Comparison of ENCODE assay signal across 22 cellular contexts in the genomic region with DNA sequence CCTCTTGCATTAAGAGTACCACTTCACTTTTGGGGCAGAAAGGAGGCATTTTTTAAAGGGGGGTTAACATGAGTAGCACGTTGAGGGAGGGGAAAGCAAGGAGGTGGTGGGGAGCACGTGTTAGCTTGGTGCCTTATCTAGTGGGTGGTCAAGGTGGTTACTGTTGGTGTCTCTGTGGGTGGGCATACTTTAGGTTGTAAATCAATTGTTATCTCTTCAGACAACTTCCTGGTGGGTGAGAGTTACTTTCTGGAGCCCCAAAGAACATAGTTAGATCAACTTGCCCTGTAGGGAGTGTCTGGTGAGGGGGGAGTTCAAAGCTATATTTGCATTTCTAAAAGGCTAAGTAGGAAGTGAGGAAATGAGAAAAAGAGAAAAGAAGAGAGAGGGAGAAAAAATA.
DNase-seq lines count a peak whose midpoint lies in the region; ATAC-seq, FAIRE-seq and TF ChIP-seq lines count a peak whose summit lies in the region.
"Had no signal": no experiment of that assay in that cellular context is flagged by ENCODE, and none has a peak within 500 bp of the region (broad histone marks: within the 10 kb centered on the region; RNA-seq: fewer than 3 reads in every experiment).

No MANE protein-coding gene starts in this region.

- no peaks in the 10 kb centered on the region for H3K36me3 ChIP-seq in BLaER1 treated with 17β-estradiol and CSF1 and Interleukin-3, amounts not matched to agents 10 nM and 100 nM
- H3K36me3 ChIP-seq in HUES64 (ENCODE audit: insufficient read depth, low read length), result no peaks in the 10 kb centered on the region
- no peaks in the 10 kb centered on the region for H3K36me3 ChIP-seq in GM12878 (ENCODE audit: control insufficient read depth in 2 of 2, insufficient read depth in 2 of 2, low read length in 1 of 2)
- no peaks in the 10 kb centered on the region for H3K36me3 ChIP-seq in mesendoderm (ENCODE audit: control insufficient read depth, insufficient read depth, low read length)
- H3K36me3 ChIP-seq: MG63 had no signal

- peak overlapping the region; percentile 62 for H2BK120ac ChIP-seq in mesendoderm (ENCODE audit: low read depth, low read length)

- H3K18ac ChIP-seq in mesendoderm (ENCODE audit: low read length), result peak overlapping the region; percentile 75

- H3K4me2 ChIP-seq in BLaER1 treated with 17β-estradiol and CSF1 and Interleukin-3, amounts not matched to agents 10 nM and 100 nM, result peak overlapping the region in 8 of 11 experiments; percentile 0 to 59 (median 36); a peak in 9 of 22 replicates
- H3K4me2 ChIP-seq in GM12878 (ENCODE audit: control insufficient read depth, insufficient read depth), result no peak overlapping the region
- H3K4me2 ChIP-seq in mesendoderm (ENCODE audit: low read length), result no peak overlapping the region

- RAD21 ChIA-PET in GM12878 (lab: Charles Lee; ENCODE audit: unreplicated experiment), result no interaction called here

- H3K23ac ChIP-seq in mesendoderm (ENCODE audit: low read length), result no peak overlapping the region

- H3K56ac ChIP-seq in mesendoderm (ENCODE audit: low read length), result peak overlapping the region; percentile 47

- no peak for TF ChIP-seq CTCF in GM12878 (IDR thresholded peaks at IDR 0.05 in 2 of 3, conservative IDR thresholded peaks at IDR 0.05 in 1 of 3; ENCODE audit: control insufficient read depth in 2 of 3, extremely low read depth in 1 of 3, insufficient read depth in 1 of 3, low read depth in 3 of 3, low read length in 3 of 3)

- H3K4me1 ChIP-seq in BLaER1 treated with 17β-estradiol and CSF1 and Interleukin-3, amounts not matched to agents 10 nM and 100 nM, result peaks cover 14 to 22% (median 18%) of the 10 kb centered on the region in 10 experiments; a peak in 16 of 20 replicates
- H3K4me1 ChIP-seq in HUES64 (ENCODE audit: insufficient read depth, low read length), result peaks cover 38% of the 10 kb centered on the region
- no peaks in the 10 kb centered on the region for H3K4me1 ChIP-seq in GM12878 (ENCODE audit: control insufficient read depth, insufficient read depth, low read length)
- peaks cover 13% of the 10 kb centered on the region for H3K4me1 ChIP-seq in mesendoderm (ENCODE audit: control insufficient read depth, low read depth, low read length)

- CTCF ChIA-PET in GM12878 (lab: Yijun Ruan, JAX), result interaction anchor here (0.5 kb wide), 1 partner anchor 359 kb away, joined by 4 read pairs; no protein-coding TSS in a partner anchor

- H2BK5ac ChIP-seq in mesendoderm (ENCODE audit: low read length), result peak overlapping the region; percentile 61

- no peaks in the 10 kb centered on the region for H4K20me1 ChIP-seq in BLaER1 treated with 17β-estradiol and CSF1 and Interleukin-3, amounts not matched to agents 10 nM and 100 nM
- H4K20me1 ChIP-seq in GM12878 (ENCODE audit: control insufficient read depth, insufficient read depth), result no peaks in the 10 kb centered on the region

- DNase-seq in GM12878 (ENCODE audit: low read depth, low spot score) (no peak), mesendoderm (peak; percentile 95), SK-N-DZ (ENCODE audit: low spot score) (no peak), cortex of kidney (lab: John Stamatoyannopoulos, UW) (no peak), AML-193 (lab: John Stamatoyannopoulos, UW) (no peak)
- DNase-seq: Calu3; CD4-positive, alpha-beta T cell; KG1; MG63; NCI-H1105; NCI-H187; NCI-H446; NCI-H748 treated with DMSO at 0.1 percent for 48 hours; SIG-M5 had no signal

- no peaks in the 10 kb centered on the region; a peak in 1 of 22 replicates for H3K9me3 ChIP-seq in BLaER1 treated with 17β-estradiol and CSF1 and Interleukin-3, amounts not matched to agents 10 nM and 100 nM (replicated peaks in 1 of 11)
- no peaks in the 10 kb centered on the region for H3K9me3 ChIP-seq in HUES64 (ENCODE audit: insufficient read depth, low read depth, low read length)
- H3K9me3 ChIP-seq in GM12878 (replicated peaks; ENCODE audit: control insufficient read depth, insufficient read depth, low read length), result no peaks in the 10 kb centered on the region; the same call in 2 of the 3 replicates
- H3K9me3 ChIP-seq: MG63 had no signal

- no peak overlapping the region for H4K8ac ChIP-seq in mesendoderm (ENCODE audit: low read depth, low read length)

- peak overlapping the region; percentile 30 for H4K5ac ChIP-seq in mesendoderm (ENCODE audit: low read length)

- H3K4ac ChIP-seq in mesendoderm (ENCODE audit: low read depth, low read length), result no peak overlapping the region

- peak overlapping the region; percentile 11; the same call in 1 of the 2 replicates for H2AFZ ChIP-seq in GM12878 (ENCODE audit: control insufficient read depth, low read depth, low read length)

- no peak overlapping the region for H3K9ac ChIP-seq in BLaER1 treated with 17β-estradiol and CSF1 and Interleukin-3, amounts not matched to agents 10 nM and 100 nM
- H3K9ac ChIP-seq in HUES64 (ENCODE audit: low read depth, low read length) (no peak overlapping the region; the same call in 1 of the 2 replicates), GM12878 (ENCODE audit: control insufficient read depth, insufficient read depth, low read length) (no peak overlapping the region), mesendoderm (ENCODE audit: low read length) (no peak overlapping the region)

- TF ChIP-seq POLR2A in GM12878 (IDR thresholded peaks at IDR 0.05; ENCODE audit: low read depth, low read length), result no peak

- BruUV-seq in GM12878 (replicated peaks; lab: Mats Ljungman, UMichigan), result no TSS peak

- H2AK5ac ChIP-seq in mesendoderm (ENCODE audit: low read length), result no peak overlapping the region

- H2BK15ac ChIP-seq in mesendoderm (replicated peaks; ENCODE audit: low read depth), result no peak overlapping the region

- no peak overlapping the region for H3K27ac ChIP-seq in BLaER1 treated with 17β-estradiol and CSF1 and Interleukin-3, amounts not matched to agents 10 nM and 100 nM
- H3K27ac ChIP-seq in HUES64 (ENCODE audit: low read depth, low read length) (peak overlapping the region; percentile 15; the same call in 1 of the 2 replicates), GM12878 (ENCODE audit: control insufficient read depth, insufficient read depth) (no peak overlapping the region), mesendoderm (ENCODE audit: low read depth, low read length) (peak overlapping the region; percentile 92)

- no peak for TF ChIP-seq RAD21 in GM12878 (IDR thresholded peaks at IDR 0.05; ENCODE audit: insufficient read depth, low read depth, low read length)

- no peak for TF ChIP-seq EP300 in GM12878 (IDR thresholded peaks at IDR 0.05; ENCODE audit: borderline replicate concordance in 1 of 2, control insufficient read depth in 1 of 2, low read depth in 2 of 2, low read length in 2 of 2)

- ATAC-seq in GM12878 (no peak), GM18873 (IDR thresholded peaks at IDR 0.05; ENCODE audit: low FRiP score, unreplicated experiment) (no peak)

- SMC1A ChIA-PET in GM12878 (lab: Charles Lee; ENCODE audit: uncharacterized antibody, unreplicated experiment), result no interaction called here

- POLR2A ChIA-PET in GM12878 (lab: Charles Lee), result no interaction called here

- H3K79me2 ChIP-seq in GM12878 (ENCODE audit: control insufficient read depth, insufficient read depth, low read length), result no peaks in the 10 kb centered on the region
- H3K79me2 ChIP-seq in mesendoderm (ENCODE audit: control insufficient read depth, insufficient read depth, low read length), result no peaks in the 10 kb centered on the region

- WGBS in HUES64, result 1% methylated on average over 2 of the region's 2 CpGs
- WGBS in GM12878 (ENCODE audit: insufficient coverage, insufficient replicate concordance, low lambda C conversion rate, missing lambda C conversion rate), result 17% methylated on average over 2 of the region's 2 CpGs
- WGBS in mesendoderm (ENCODE audit: extremely low coverage, insufficient coverage, low lambda C conversion rate), result no CpG with 5 or more reads among the region's 2 CpGs

- in situ Hi-C loops in GM12878 (cut with MboI), result no loop called here

- intact Hi-C loops in GM12878 (cut with micrococcal nuclease; ENCODE audit: unreplicated experiment), result no loop called here

- no peak for FAIRE-seq in GM12878 (lab: Jason Lieb, UNC)
- FAIRE-seq: A204.1, G401.6, H54, HTR-8/SVneo, RCC 7860 had no signal

- no peak overlapping the region for H3K4me3 ChIP-seq in BLaER1 treated with 17β-estradiol and CSF1 and Interleukin-3, amounts not matched to agents 10 nM and 100 nM
- H3K4me3 ChIP-seq in HUES64 (ENCODE audit: low read length) (no peak overlapping the region), GM12878 (no peak overlapping the region), mesendoderm (ENCODE audit: low read length) (no peak overlapping the region)
- H3K4me3 ChIP-seq: MG63 had no signal

- H3K79me1 ChIP-seq in mesendoderm (ENCODE audit: low read length), result no peaks in the 10 kb centered on the region

- H3K27me3 ChIP-seq in BLaER1 treated with 17β-estradiol and CSF1 and Interleukin-3, amounts not matched to agents 10 nM and 100 nM, result no peaks in the 10 kb centered on the region
- H3K27me3 ChIP-seq in HUES64 (ENCODE audit: insufficient read depth, low read length) (no peaks in the 10 kb centered on the region), GM12878 (replicated peaks in 1 of 2; ENCODE audit: control insufficient read depth in 2 of 2, insufficient read depth in 2 of 2, low read length in 1 of 2) (no peaks in the 10 kb centered on the region), mesendoderm (ENCODE audit: insufficient read depth, low read length, poor library complexity) (no peaks in the 10 kb centered on the region)
- H3K27me3 ChIP-seq: MG63 had no signal

TF ChIP-seq in GM12878, 131 proteins besides CTCF, POLR2A, EP300 and RAD21:
- TF ChIP-seq, protein P1, sequence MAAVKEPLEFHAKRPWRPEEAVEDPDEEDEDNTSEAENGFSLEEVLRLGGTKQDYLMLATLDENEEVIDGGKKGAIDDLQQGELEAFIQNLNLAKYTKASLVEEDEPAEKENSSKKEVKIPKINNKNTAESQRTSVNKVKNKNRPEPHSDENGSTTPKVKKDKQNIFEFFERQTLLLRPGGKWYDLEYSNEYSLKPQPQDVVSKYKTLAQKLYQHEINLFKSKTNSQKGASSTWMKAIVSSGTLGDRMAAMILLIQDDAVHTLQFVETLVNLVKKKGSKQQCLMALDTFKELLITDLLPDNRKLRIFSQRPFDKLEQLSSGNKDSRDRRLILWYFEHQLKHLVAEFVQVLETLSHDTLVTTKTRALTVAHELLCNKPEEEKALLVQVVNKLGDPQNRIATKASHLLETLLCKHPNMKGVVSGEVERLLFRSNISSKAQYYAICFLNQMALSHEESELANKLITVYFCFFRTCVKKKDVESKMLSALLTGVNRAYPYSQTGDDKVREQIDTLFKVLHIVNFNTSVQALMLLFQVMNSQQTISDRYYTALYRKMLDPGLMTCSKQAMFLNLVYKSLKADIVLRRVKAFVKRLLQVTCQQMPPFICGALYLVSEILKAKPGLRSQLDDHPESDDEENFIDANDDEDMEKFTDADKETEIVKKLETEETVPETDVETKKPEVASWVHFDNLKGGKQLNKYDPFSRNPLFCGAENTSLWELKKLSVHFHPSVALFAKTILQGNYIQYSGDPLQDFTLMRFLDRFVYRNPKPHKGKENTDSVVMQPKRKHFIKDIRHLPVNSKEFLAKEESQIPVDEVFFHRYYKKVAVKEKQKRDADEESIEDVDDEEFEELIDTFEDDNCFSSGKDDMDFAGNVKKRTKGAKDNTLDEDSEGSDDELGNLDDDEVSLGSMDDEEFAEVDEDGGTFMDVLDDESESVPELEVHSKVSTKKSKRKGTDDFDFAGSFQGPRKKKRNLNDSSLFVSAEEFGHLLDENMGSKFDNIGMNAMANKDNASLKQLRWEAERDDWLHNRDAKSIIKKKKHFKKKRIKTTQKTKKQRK (IDR thresholded peaks at IDR 0.05; ENCODE audit: low read depth, low read length), result no peak

Comparison
In these comparisons a context has a peak if more than half of its experiments do, and no peak if none do; other contexts are left out.
1. H3K27ac ChIP-seq: peak in HUES64 (single experiment) and mesendoderm (single experiment); none in BLaER1 treated with 17β-estradiol and CSF1 and Interleukin-3, amounts not matched to agents 10 nM and 100 nM (0 of 11) and GM12878 (single experiment).
2. H3K4me2 ChIP-seq: peak in BLaER1 treated with 17β-estradiol and CSF1 and Interleukin-3, amounts not matched to agents 10 nM and 100 nM (8 of 11); none in GM12878 (single experiment) and mesendoderm (single experiment).